8 cellular contexts compared by ENCODE assay signal in the genomic region with DNA sequence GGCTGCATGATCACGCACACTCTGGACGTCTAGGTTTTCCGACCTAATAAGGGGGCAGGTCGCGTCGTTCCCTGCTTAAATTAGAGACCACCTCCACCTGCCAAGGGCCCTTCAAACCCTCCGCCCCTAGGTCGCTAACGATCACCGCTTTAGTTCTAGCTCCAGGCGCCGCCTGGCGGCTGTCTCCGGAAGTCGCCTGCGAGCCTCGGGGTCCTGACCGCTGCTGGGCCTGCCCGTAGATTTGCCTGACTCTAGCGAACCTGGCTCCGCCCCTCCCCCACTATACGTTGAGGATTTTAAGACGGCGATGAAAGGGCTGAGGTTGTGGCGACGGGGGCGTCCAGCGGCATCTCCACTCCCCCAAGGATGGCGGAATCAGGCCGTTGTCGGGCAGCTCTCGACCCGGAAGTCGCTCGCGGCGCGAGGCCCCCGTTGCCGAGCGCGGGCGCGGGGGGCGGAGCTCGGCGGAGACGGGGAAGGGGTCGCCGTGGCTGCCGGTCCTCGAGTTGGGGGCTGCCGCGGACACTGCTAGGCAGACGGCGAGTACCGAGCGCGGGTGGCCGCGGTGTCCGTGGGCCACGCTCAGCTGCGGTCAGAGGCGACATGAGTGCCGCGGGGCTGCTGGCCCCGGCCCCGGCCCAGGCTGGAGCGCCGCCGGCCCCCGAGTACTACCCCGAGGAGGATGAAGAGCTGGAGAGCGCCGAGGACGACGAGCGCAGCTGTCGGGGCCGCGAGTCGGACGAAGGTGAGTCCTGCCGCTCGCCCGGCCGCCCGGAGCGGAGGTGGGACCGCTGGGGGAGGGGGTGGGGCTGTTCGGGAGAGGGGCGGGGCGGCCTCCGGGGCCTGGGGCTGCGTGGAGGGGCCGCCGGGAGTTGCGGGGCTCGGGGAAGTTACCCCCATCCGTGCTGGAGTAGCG. TPM values are rescaled to one million over a fixed set of nuclear protein-coding genes. Genes with fewer than 3 reads are reported as not detected.
DNase-seq lines count a peak whose midpoint lies in the region; ATAC-seq lines count a peak whose summit lies in the region.

A gene with protein sequence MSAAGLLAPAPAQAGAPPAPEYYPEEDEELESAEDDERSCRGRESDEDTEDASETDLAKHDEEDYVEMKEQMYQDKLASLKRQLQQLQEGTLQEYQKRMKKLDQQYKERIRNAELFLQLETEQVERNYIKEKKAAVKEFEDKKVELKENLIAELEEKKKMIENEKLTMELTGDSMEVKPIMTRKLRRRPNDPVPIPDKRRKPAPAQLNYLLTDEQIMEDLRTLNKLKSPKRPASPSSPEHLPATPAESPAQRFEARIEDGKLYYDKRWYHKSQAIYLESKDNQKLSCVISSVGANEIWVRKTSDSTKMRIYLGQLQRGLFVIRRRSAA (plus strand): TSS at position 467 of the 916 bp plus-strand sequence. CDS start 137 bp downstream, at position 604.

- peak; percentile 22 for ATAC-seq in GM21447 (IDR thresholded peaks at IDR 0.05; ENCODE audit: unreplicated experiment)

- peaks cover 7 to 30% of the 10 kb centered on the region in 2 donors for H3K36me3 Mint-ChIP-seq in CD4-positive, alpha-beta memory T cell
- H3K36me3 Mint-ChIP-seq in activated naive CD8-positive, alpha-beta T cell, result no peaks in the 10 kb centered on the region

- H3K4me1 Mint-ChIP-seq in CD4-positive, alpha-beta memory T cell, result peaks cover 22 to 53% (median 37%) of the 10 kb centered on the region in 4 donors
- H3K4me1 Mint-ChIP-seq in activated naive CD8-positive, alpha-beta T cell (ENCODE audit: low read depth), result peaks cover 39% of the 10 kb centered on the region

- CTCF ChIA-PET in CD4-positive, alpha-beta memory T cell (lab: Charles Lee; ENCODE audit: partially characterized antibody), result interaction anchor here (0.6 to 4.6 kb wide), 49 partner anchors 8 to 1290 kb away, joined by 3 to 119 read pairs (median 5); a partner anchor contains a TSS

- H3K27ac Mint-ChIP-seq in CD4-positive, alpha-beta memory T cell, result peak within 1 kb of the TSS; percentile 98 to 100 (median 99)
- H3K27ac Mint-ChIP-seq in activated naive CD8-positive, alpha-beta T cell, result peak within 1 kb of the TSS; percentile 98

- H3K9me3 ChIP-seq in CD4-positive, alpha-beta memory T cell (ENCODE audit: control insufficient read depth in 1 of 2, low read length in 2 of 2), result no peaks in the 10 kb centered on the region

- POLR2A ChIA-PET in CD4-positive, alpha-beta memory T cell (lab: Charles Lee; ENCODE audit: partially characterized antibody), result interaction anchor here (0.7 to 3.6 kb wide), 20 partner anchors 11 to 501 kb away, joined by 3 to 61 read pairs (median 4); a partner anchor contains a TSS

- intact Hi-C loops in CD4-positive, alpha-beta memory T cell (cut with micrococcal nuclease), result loop anchor here (1.0 to 10.0 kb wide), 10 partner anchors 194 to 1741 kb away; a partner anchor contains a TSS

- H3K4me3 ChIP-seq in CD4-positive, alpha-beta memory T cell (ENCODE audit: low read length in 2 of 2), result peak within 1 kb of the TSS; percentile 61 to 66

- peaks cover 0 to 4% (median 0%) of the 10 kb centered on the region in 8 donors for H3K9me3 Mint-ChIP-seq in CD4-positive, alpha-beta memory T cell
- no peaks in the 10 kb centered on the region for H3K9me3 Mint-ChIP-seq in activated naive CD8-positive, alpha-beta T cell (ENCODE audit: low read depth)

- DNase-seq in CD4-positive, alpha-beta memory T cell, result peak; percentile 90 to 98 (median 93)
- peak; percentile 78 for DNase-seq in NCI-H1092 (lab: John Stamatoyannopoulos, UW)
- DNase-seq in SKM-1 treated with dmso at 0.1 percent for 144 hours (lab: John Stamatoyannopoulos, UW; ENCODE audit: unreplicated experiment), result peak; percentile 44
- DNase-seq in glomerular endothelial cell (ENCODE audit: extremely low read depth, low read depth, low spot score), result peak; percentile 61
- peak; percentile 82 for DNase-seq in occipital lobe (lab: John Stamatoyannopoulos, UW)
- peak; percentile 97 for DNase-seq in superior temporal gyrus (ENCODE audit: extremely low spot score)

- H3K4me3 Mint-ChIP-seq in CD4-positive, alpha-beta memory T cell, result peak within 1 kb of the TSS; percentile 96 to 98 (median 97)
- peak within 1 kb of the TSS; percentile 95 for H3K4me3 Mint-ChIP-seq in activated naive CD8-positive, alpha-beta T cell

- H3K27me3 Mint-ChIP-seq in CD4-positive, alpha-beta memory T cell, result no peaks in the 10 kb centered on the region
- H3K27me3 Mint-ChIP-seq in activated naive CD8-positive, alpha-beta T cell, result no peaks in the 10 kb centered on the region

- peaks cover 10% of the 10 kb centered on the region for H3K36me3 ChIP-seq in CD4-positive, alpha-beta memory T cell (ENCODE audit: insufficient read depth, low read length)

- peaks cover 36% of the 10 kb centered on the region for H3K4me1 ChIP-seq in CD4-positive, alpha-beta memory T cell (ENCODE audit: insufficient read depth, low read length)

- peak within 1 kb of the TSS; percentile 86 for H3K27ac ChIP-seq in CD4-positive, alpha-beta memory T cell (ENCODE audit: low read depth, low read length)

- H3K27me3 ChIP-seq in CD4-positive, alpha-beta memory T cell (ENCODE audit: insufficient read depth, low read length), result no peaks in the 10 kb centered on the region

RNA-seq across cellular contexts. Expression of the gene that starts here (rescaled TPM):
- 10 to 100 TPM; 34.8 to 35.0 TPM for total RNA-seq in CD4-positive, alpha-beta memory T cell
- 10 to 100 TPM; 14.4 to 22.7 TPM for polyA plus RNA-seq in CD4-positive, alpha-beta memory T cell
- total RNA-seq in glomerular endothelial cell (23.2 and 43.2 TPM in 2 replicates), occipital lobe (67.2 TPM)

Comparison
In these comparisons a context has a peak if more than half of its experiments do, and no peak if none do; other contexts are left out.
1. Peak in every context shown above with its lines: DNase-seq, ATAC-seq, H3K4me3 ChIP-seq and H3K27ac ChIP-seq.
2. DNase-seq: peak in every context shown above with its lines; median percentile 97 in superior temporal gyrus; 93 in CD4-positive, alpha-beta memory T cell; 82 in occipital lobe; 78 in NCI-H1092; 61 in glomerular endothelial cell; 44 in SKM-1 treated with dmso at 0.1 percent for 144 hours.